20 cellular contexts compared by ENCODE assay signal in the genomic region with DNA sequence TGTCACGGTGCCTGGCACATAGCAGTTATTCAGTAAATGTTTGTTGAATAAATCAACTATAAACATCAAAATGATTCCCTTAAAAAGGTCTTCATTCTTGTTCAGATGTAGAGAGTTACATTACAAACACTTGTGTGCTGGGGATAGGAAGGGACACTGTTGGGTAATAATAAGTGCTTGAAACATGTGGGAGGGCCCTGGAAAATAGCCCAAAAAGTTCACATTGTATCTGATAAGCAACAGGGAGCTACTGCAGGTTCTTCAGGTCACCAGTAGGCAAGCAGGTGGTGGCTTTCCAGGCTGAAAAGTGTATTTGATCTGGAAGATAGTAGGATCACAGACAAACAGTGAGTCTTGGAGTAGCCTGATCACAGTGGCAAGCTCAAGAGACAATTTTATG. TPM values are rescaled to one million over a fixed set of nuclear protein-coding genes. Genes with fewer than 3 reads are reported as not detected.
DNase-seq lines count a peak whose midpoint lies in the region; ATAC-seq, FAIRE-seq and TF ChIP-seq lines count a peak whose summit lies in the region.
"Had no signal": no experiment of that assay in that cellular context is flagged by ENCODE, and none has a peak within 500 bp of the region (broad histone marks: within the 10 kb centered on the region; RNA-seq: fewer than 3 reads in every experiment).

No MANE protein-coding gene starts in this region.

- H4K20me1 ChIP-seq in BLaER1: no peaks in the 10 kb centered on the region

- H3K36me3 ChIP-seq in BLaER1 (no peaks in the 10 kb centered on the region), left lung (no peaks in the 10 kb centered on the region), rectal smooth muscle tissue (ENCODE audit: control insufficient read depth, insufficient read depth, low read length) (no peaks in the 10 kb centered on the region)

- H3K4me2 ChIP-seq in BLaER1: peak overlapping the region; percentile 11; the same call in 1 of the 2 replicates

- H3K4me1 ChIP-seq in BLaER1: peaks cover 28% of the 10 kb centered on the region
- H3K4me1 ChIP-seq in left lung: peaks cover 0 to 18% of the 10 kb centered on the region in 2 donors
- peaks cover 11% of the 10 kb centered on the region for H3K4me1 ChIP-seq in rectal smooth muscle tissue (ENCODE audit: control insufficient read depth, insufficient read depth, low read length)

- in situ Hi-C loops in G401 (cut with HindIII; ENCODE audit: low sequenced_read_pairs): no loop called here

- no peak for TF ChIP-seq CTCF in left lung (IDR thresholded peaks at IDR 0.05)

- no peaks in the 10 kb centered on the region for H3K27me3 ChIP-seq in BLaER1
- H3K27me3 ChIP-seq in left lung: no peaks in the 10 kb centered on the region
- H3K27me3 ChIP-seq in rectal smooth muscle tissue (ENCODE audit: control insufficient read depth, insufficient read depth, low read length): no peaks in the 10 kb centered on the region

- H3K4me3 ChIP-seq in BLaER1 (no peak overlapping the region), left lung (no peak overlapping the region), rectal smooth muscle tissue (ENCODE audit: low read length) (no peak overlapping the region)
- H3K4me3 ChIP-seq: GM23248 had no signal

- DNase-seq in HTR-8/SVneo (ENCODE audit: insufficient read length, low spot score) (no peak), left lung (no peak), NCI-H446 treated with DMSO at 0.1 percent for 48 hours (lab: John Stamatoyannopoulos, UW) (no peak), NCI-H1417 treated with DMSO at 0.1 percent for 48 hours (lab: John Stamatoyannopoulos, UW) (no peak), NCI-H2171 (lab: John Stamatoyannopoulos, UW) (no peak), G401 (ENCODE audit: low spot score) (no peak)
- DNase-seq: CD8-positive, alpha-beta T cell; DMS79; GM23248; HCEC 1CT; NCI-H1048; NCI-H345; NCI-H526 treated with DMSO at 0.1 percent for 48 hours; NK-92 treated with Interleukin-12 subunit alpha and Interleukin-12 subunit beta, amount 100 ng/mL, for 24 hours; SHP77 treated with DMSO at 0.1 percent for 48 hours had no signal

- H3K27ac ChIP-seq in BLaER1: no peak overlapping the region
- H3K27ac ChIP-seq in left lung: no peak overlapping the region
- H3K27ac ChIP-seq in rectal smooth muscle tissue (ENCODE audit: low read depth, low read length): peak overlapping the region; percentile 80
- H3K27ac ChIP-seq: GM23248, HL-60 had no signal

- FAIRE-seq in HTR-8/SVneo (lab: Jason Lieb, UNC): peak; percentile 26
- FAIRE-seq: D721Med had no signal

- H3K9me3 ChIP-seq in BLaER1 (0 out of 2 replicates have a peak, but pooled peaks cover 5% of the 10 kb centered on the region), left lung (no peaks in the 10 kb centered on the region)

- intact Hi-C loops in left lung (cut with DNase I): loop anchor here in 1 of 2 donors (10.0 kb wide), 1 partner anchor 66 kb away; no protein-coding TSS in a partner anchor

- ATAC-seq in left lung: peak; percentile 84
- ATAC-seq: CD8-positive, alpha-beta T cell; SK-N-SH treated with all-trans-retinoic acid at 6 μM for 48 hours had no signal

- no peak overlapping the region for H3K9ac ChIP-seq in BLaER1
- no peak overlapping the region for H3K9ac ChIP-seq in rectal smooth muscle tissue (ENCODE audit: low read length)
- H3K9ac ChIP-seq: GM23248 had no signal

RNA-seq across cellular contexts. Expression of gene ZNF652, which starts 19.0 kb away (rescaled TPM):
- total RNA-seq in left lung: 10 to 100 TPM; 42.6 to 46.8 TPM
- total RNA-seq in G401 (2014; rRNA removed; shearing (Covaris generic)): 10.2 and 20.2 TPM in 2 replicates

RNA-seq across cellular contexts. Expression of gene PHB1, which starts 33.6 kb away (rescaled TPM):
- total RNA-seq in left lung: 100 to 1,000 TPM; 146 to 171 TPM
- 268 and 273 TPM in 2 replicates for total RNA-seq in G401 (2014; rRNA removed; shearing (Covaris generic))
